In the genomic region with DNA sequence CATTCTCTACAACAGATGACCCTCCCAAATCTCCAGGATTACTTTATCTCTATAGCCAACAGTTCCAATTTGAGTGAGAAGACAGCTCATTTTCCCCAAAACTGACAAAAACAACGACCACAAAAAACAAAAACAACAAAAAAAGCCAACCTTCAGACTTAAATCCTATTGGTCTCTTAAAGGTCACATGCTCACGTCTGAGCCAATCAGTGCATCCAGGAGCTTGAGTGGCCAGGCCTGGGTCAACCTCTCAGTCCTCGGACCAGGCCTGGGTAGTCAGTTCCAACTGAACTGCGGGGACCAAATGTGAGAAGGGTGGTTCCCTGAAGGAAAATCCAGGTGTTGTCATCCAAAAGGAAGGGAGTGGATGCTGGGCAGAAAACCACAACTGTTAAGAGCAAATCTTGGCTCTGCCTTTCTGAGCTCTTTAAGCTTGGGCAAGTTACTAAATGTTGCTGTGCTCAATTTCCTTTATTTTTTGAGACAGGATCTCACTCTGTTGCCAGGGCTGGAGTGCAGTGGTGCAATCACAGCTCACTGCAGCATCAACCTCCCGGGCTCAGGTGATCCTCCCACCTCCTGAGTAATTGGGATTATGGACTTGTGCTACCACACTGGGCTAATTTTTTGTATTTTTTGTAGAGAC, we compare ENCODE assay signal across 19 cellular contexts. TPM values are rescaled to one million over a fixed set of nuclear protein-coding genes. Genes with fewer than 3 reads are reported as not detected.
A peak's percentile ranks its signal among the peaks of the same experiment; 100 is the strongest.
DNase-seq lines count a peak whose midpoint lies in the region; ATAC-seq and TF ChIP-seq lines count a peak whose summit lies in the region.
"Had no signal": no experiment of that assay in that cellular context is flagged by ENCODE, and none has a peak within 500 bp of the region (broad histone marks: within the 10 kb centered on the region; RNA-seq: fewer than 3 reads in every experiment).

No MANE protein-coding gene starts in this region.

- H3K27me3 ChIP-seq in SK-N-SH (ENCODE audit: insufficient read depth) (no peaks in the 10 kb centered on the region), esophagus muscularis mucosa (peaks cover 0 to 5% (median 2%) of the 10 kb centered on the region in 4 donors)

- no peak for DNase-seq in SK-N-SH
- peak; percentile 81 for DNase-seq in MCF 10A (ENCODE audit: unreplicated experiment)
- DNase-seq in esophagus muscularis mucosa (ENCODE audit: extremely low spot score) = peak; percentile 87
- no peak for DNase-seq in stimulated activated CD4-positive, alpha-beta T cell treated with anti-CD3 and anti-CD28 coated beads, Interleukin-2, amount 100 ng/mL, for 48 hours
- DNase-seq in activated CD4-positive, alpha-beta memory T cell treated with anti-CD3 and anti-CD28 coated beads, Interleukin-2, amount 10 ng/mL, durations not matched to agents 7 days and 5 days = no peak
- DNase-seq in activated effector memory CD4-positive, alpha-beta T cell treated with Interleukin-2 at 50 U/mL for 16 hours = no peak
- no peak for DNase-seq in ecto neural progenitor cell (ENCODE audit: low spot score)
- DNase-seq: AML-193, DMS79, MM.1S, NCI-H1092 treated with DMSO at 0.1 percent for 48 hours, NCI-H146, NCI-H2081 treated with DMSO at 0.1 percent for 48 hours, NCI-H774, SHP77 had no signal

- H3K9me2 ChIP-seq in SK-N-SH = no peaks in the 10 kb centered on the region

- H3K36me3 ChIP-seq in SK-N-SH (replicated peaks in 1 of 2; ENCODE audit: control insufficient read depth in 1 of 2, insufficient read depth in 2 of 2, low read length in 1 of 2) (no peaks in the 10 kb centered on the region), esophagus muscularis mucosa (no peaks in the 10 kb centered on the region)

- no peak overlapping the region for H3K4me2 ChIP-seq in SK-N-SH

- H3K9ac ChIP-seq in SK-N-SH = no peak overlapping the region

- H3K79me2 ChIP-seq in SK-N-SH (ENCODE audit: insufficient read depth) = no peaks in the 10 kb centered on the region

- peaks cover 46% of the 10 kb centered on the region for H3K4me1 Mint-ChIP-seq in MCF 10A (ENCODE audit: insufficient read depth, unreplicated experiment)
- peaks cover 6% of the 10 kb centered on the region for H3K4me1 Mint-ChIP-seq in activated CD4-positive, alpha-beta memory T cell treated with anti-CD3 and anti-CD28 coated beads, Interleukin-2, amount 10 ng/mL, durations not matched to agents 7 days and 5 days

- H3K4me1 ChIP-seq in SK-N-SH (ENCODE audit: control insufficient read depth in 1 of 2, insufficient read depth in 2 of 2, low read depth in 1 of 2, low read length in 1 of 2) (peaks cover 2 to 8% of the 10 kb centered on the region in 2 experiments; a peak in 2 of 4 replicates), esophagus muscularis mucosa (no peaks in the 10 kb centered on the region)

- no peak overlapping the region for H3K4me3 ChIP-seq in SK-N-SH (ENCODE audit: low read depth in 2 of 2, low read length in 1 of 2)
- no peak overlapping the region for H3K4me3 ChIP-seq in esophagus muscularis mucosa
- H3K4me3 ChIP-seq: SK-N-MC had no signal

- no peak overlapping the region for H3K4me3 Mint-ChIP-seq in MCF 10A (ENCODE audit: unreplicated experiment)
- H3K4me3 Mint-ChIP-seq in activated CD4-positive, alpha-beta memory T cell treated with anti-CD3 and anti-CD28 coated beads, Interleukin-2, amount 10 ng/mL, durations not matched to agents 7 days and 5 days = no peak overlapping the region
- H3K4me3 Mint-ChIP-seq: CD14-positive monocyte had no signal

- peak overlapping the region; percentile 96 for H3K27ac Mint-ChIP-seq in MCF 10A (ENCODE audit: low read depth, unreplicated experiment)
- H3K27ac Mint-ChIP-seq in activated CD4-positive, alpha-beta memory T cell treated with anti-CD3 and anti-CD28 coated beads, Interleukin-2, amount 10 ng/mL, durations not matched to agents 7 days and 5 days = no peak overlapping the region
- H3K27ac Mint-ChIP-seq: CD14-positive monocyte had no signal

- ATAC-seq in SK-N-SH treated with all-trans-retinoic acid at 6 μM for 48 hours = no peak

- no peaks in the 10 kb centered on the region for H4K20me1 ChIP-seq in SK-N-SH (ENCODE audit: insufficient read depth)

- no TSS peak for BruUV-seq in MCF 10A (replicated peaks; lab: Mats Ljungman, UMichigan)

- TF ChIP-seq EP300 in SK-N-SH (IDR thresholded peaks at IDR 0.05; ENCODE audit: borderline replicate concordance in 1 of 2, low read depth in 1 of 2, low read length in 1 of 2) (no peak), esophagus muscularis mucosa (IDR thresholded peaks at IDR 0.05) (no peak)

- H2AFZ ChIP-seq in SK-N-SH (ENCODE audit: low read depth) = no peak overlapping the region

- peaks cover 12% of the 10 kb centered on the region; the same call in 1 of the 2 replicates for H3K9me3 ChIP-seq in SK-N-SH
- H3K9me3 ChIP-seq in esophagus muscularis mucosa = peaks cover 0 to 1% (median under 1%) of the 10 kb centered on the region in 4 donors

- H3K27ac ChIP-seq in SK-N-SH (ENCODE audit: low read depth in 2 of 2, low read length in 1 of 2) = no peak overlapping the region
- no peak overlapping the region for H3K27ac ChIP-seq in esophagus muscularis mucosa (replicated peaks in 1 of 4)
- H3K27ac ChIP-seq: 22Rv1, SK-N-MC had no signal

- no peaks in the 10 kb centered on the region for H3K36me3 Mint-ChIP-seq in MCF 10A (ENCODE audit: insufficient read depth, unreplicated experiment)
- peaks cover 2% of the 10 kb centered on the region for H3K36me3 Mint-ChIP-seq in activated CD4-positive, alpha-beta memory T cell treated with anti-CD3 and anti-CD28 coated beads, Interleukin-2, amount 10 ng/mL, durations not matched to agents 7 days and 5 days (ENCODE audit: low read depth)
- H3K36me3 Mint-ChIP-seq: CD14-positive monocyte had no signal

- WGBS in SK-N-SH (ENCODE audit: low lambda C conversion rate) = 79% methylated on average over 5 of the region's 5 CpGs
- WGBS in esophagus muscularis mucosa = 81% methylated on average over 5 of the region's 5 CpGs

- TF ChIP-seq RAD21 in SK-N-SH (IDR thresholded peaks at IDR 0.05; ENCODE audit: low read length) = no peak

- TF ChIP-seq CTCF in SK-N-SH (IDR thresholded peaks at IDR 0.05) (no peak), MCF 10A (IDR thresholded peaks at IDR 0.05; ENCODE audit: unreplicated experiment) (no peak), esophagus muscularis mucosa (IDR thresholded peaks at IDR 0.05) (no peak)

- intact Hi-C loops in MCF 10A (cut with micrococcal nuclease) = no loop called here
- intact Hi-C loops in esophagus muscularis mucosa (cut with DNase I) = no loop called here

- CTCF ChIA-PET in SK-N-SH (lab: Yijun Ruan, JAX) (interaction anchor here (0.6 to 2.1 kb wide), 2 partner anchors 15 to 524 kb away, joined by 3 to 5 read pairs; no protein-coding TSS in a partner anchor), MCF 10A (lab: Yijun Ruan, JAX) (interaction anchor here (1.7 to 2.7 kb wide), 2 partner anchors 30 to 80 kb away, joined by 3 to 15 read pairs; no protein-coding TSS in a partner anchor)
- CTCF ChIA-PET in activated CD4-positive, alpha-beta memory T cell treated with anti-CD3 and anti-CD28 coated beads, Interleukin-2, amount 10 ng/mL, durations not matched to agents 7 days and 5 days (lab: Charles Lee) = interaction anchor here (1.4 to 2.3 kb wide), 2 partner anchors 30 to 570 kb away, joined by 3 to 5 read pairs; no protein-coding TSS in a partner anchor

- H3K9me3 Mint-ChIP-seq in MCF 10A (ENCODE audit: unreplicated experiment) = no peaks in the 10 kb centered on the region
- no peaks in the 10 kb centered on the region for H3K9me3 Mint-ChIP-seq in activated CD4-positive, alpha-beta memory T cell treated with anti-CD3 and anti-CD28 coated beads, Interleukin-2, amount 10 ng/mL, durations not matched to agents 7 days and 5 days

- POLR2A ChIA-PET in SK-N-SH (lab: Yijun Ruan, JAX) (no interaction called here), MCF 10A (lab: Yijun Ruan, JAX) (interaction anchor here (0.6 to 2.4 kb wide), 7 partner anchors 17 to 396 kb away, joined by 3 to 15 read pairs (median 3); a partner anchor contains a TSS)
- POLR2A ChIA-PET in activated CD4-positive, alpha-beta memory T cell treated with anti-CD3 and anti-CD28 coated beads, Interleukin-2, amount 10 ng/mL, durations not matched to agents 7 days and 5 days (lab: Charles Lee) = no interaction called here

- H3F3A ChIP-seq in SK-N-SH (replicated peaks; ENCODE audit: insufficient read depth) = peaks cover 9% of the 10 kb centered on the region

- H3K27me3 Mint-ChIP-seq in MCF 10A (ENCODE audit: insufficient read depth, unreplicated experiment) = no peaks in the 10 kb centered on the region
- H3K27me3 Mint-ChIP-seq in activated CD4-positive, alpha-beta memory T cell treated with anti-CD3 and anti-CD28 coated beads, Interleukin-2, amount 10 ng/mL, durations not matched to agents 7 days and 5 days = peaks cover 33% of the 10 kb centered on the region

- TF ChIP-seq POLR2A in esophagus muscularis mucosa (IDR thresholded peaks at IDR 0.05; ENCODE audit: low read depth) = no peak

TF ChIP-seq in SK-N-SH, 30 proteins besides CTCF, POLR2A, EP300 and RAD21:
- no peak for TF ChIP-seq RCOR1 (IDR thresholded peaks at IDR 0.05; ENCODE audit: low read length)
- TF ChIP-seq, protein P1, sequence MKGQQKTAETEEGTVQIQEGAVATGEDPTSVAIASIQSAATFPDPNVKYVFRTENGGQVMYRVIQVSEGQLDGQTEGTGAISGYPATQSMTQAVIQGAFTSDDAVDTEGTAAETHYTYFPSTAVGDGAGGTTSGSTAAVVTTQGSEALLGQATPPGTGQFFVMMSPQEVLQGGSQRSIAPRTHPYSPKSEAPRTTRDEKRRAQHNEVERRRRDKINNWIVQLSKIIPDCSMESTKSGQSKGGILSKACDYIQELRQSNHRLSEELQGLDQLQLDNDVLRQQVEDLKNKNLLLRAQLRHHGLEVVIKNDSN (IDR thresholded peaks at IDR 0.05; ENCODE audit: borderline replicate concordance, low read depth) = peak; percentile 54; the same call in 1 of the 2 replicates
- no peak for TF ChIP-seq NRF1 (IDR thresholded peaks at IDR 0.05; ENCODE audit: low read depth, low read length)

TF ChIP-seq in SK-N-SH treated with all-trans-retinoic acid at 6 μM for 48 hours, 23 proteins besides CTCF, POLR2A, EP300 and RAD21 (continues in another document):
- TF ChIP-seq ZNF70 (CRISPR knock-in tag; IDR thresholded peaks at IDR 0.05) = no peak
- TF ChIP-seq TOX (CRISPR knock-in tag; IDR thresholded peaks at IDR 0.05; ENCODE audit: borderline replicate concordance) = no peak
- TF ChIP-seq ISL1 (CRISPR knock-in tag; IDR thresholded peaks at IDR 0.05) = no peak
- no peak for TF ChIP-seq TCF4 (CRISPR knock-in tag; IDR thresholded peaks at IDR 0.05; ENCODE audit: borderline replicate concordance)
- TF ChIP-seq CSDC2 (CRISPR knock-in tag; IDR thresholded peaks at IDR 0.05) = no peak
- TF ChIP-seq PPARA (CRISPR knock-in tag; IDR thresholded peaks at IDR 0.05; ENCODE audit: borderline replicate concordance) = no peak
- TF ChIP-seq OSR1 (CRISPR knock-in tag; IDR thresholded peaks at IDR 0.05) = no peak
- no peak for TF ChIP-seq ESRRG (CRISPR knock-in tag; IDR thresholded peaks at IDR 0.05)
- TF ChIP-seq SNAI2 (CRISPR knock-in tag; IDR thresholded peaks at IDR 0.05) = no peak

RNA-seq across cellular contexts. Expression of a gene that starts 43.0 kb away (rescaled TPM):
- polyA plus RNA-seq in SK-N-SH (2012; rRNA removed) = 24.1 and 25.5 TPM in 2 replicates
- polyA plus RNA-seq in SK-N-SH (2012; cell fraction: cytosol; rRNA removed) = 23.2 and 23.5 TPM in 2 replicates
- polyA plus RNA-seq in SK-N-SH (2012; cell fraction: nucleus; rRNA removed) = 25.7 and 34.7 TPM in 2 replicates
- 52.4 and 60.6 TPM in 2 replicates for total RNA-seq in MCF 10A (2022)
- 10 to 100 TPM; 28.8 to 39.0 (median 29.6) TPM for total RNA-seq in esophagus muscularis mucosa
- total RNA-seq in activated CD4-positive, alpha-beta memory T cell treated with anti-CD3 and anti-CD28 coated beads, Interleukin-2, amount 10 ng/mL, durations not matched to agents 7 days and 5 days = 100 to 1,000 TPM; 107 to 111 TPM

Comparison
In these comparisons a context has a peak if more than half of its experiments do, and no peak if none do; other contexts are left out.
1. DNase-seq: peak in MCF 10A (single experiment) and esophagus muscularis mucosa (single experiment); none in SK-N-SH (single experiment), stimulated activated CD4-positive, alpha-beta T cell treated with anti-CD3 and anti-CD28 coated beads, Interleukin-2, amount 100 ng/mL, for 48 hours (0 of 2), activated CD4-positive, alpha-beta memory T cell treated with anti-CD3 and anti-CD28 coated beads, Interleukin-2, amount 10 ng/mL, durations not matched to agents 7 days and 5 days (single experiment), activated effector memory CD4-positive, alpha-beta T cell treated with Interleukin-2 at 50 U/mL for 16 hours (single experiment) and ecto neural progenitor cell (single experiment).